22 cellular contexts compared by ENCODE assay signal in genomic region chr3:172582712-172583111, GRCh38. TPM values are rescaled to one million over a fixed set of nuclear protein-coding genes. Genes with fewer than 3 reads are reported as not detected.
DNase-seq lines count a peak whose midpoint lies in the region; ATAC-seq and TF ChIP-seq lines count a peak whose summit lies in the region.
"Had no signal": no experiment of that assay in that cellular context is flagged by ENCODE, and none has a peak within 500 bp of the region (broad histone marks: within the 10 kb centered on the region; RNA-seq: fewer than 3 reads in every experiment).

No MANE protein-coding gene starts in this region.

- TF ChIP-seq CTCF in fibroblast of mammary gland (conservative IDR thresholded peaks at IDR 0.05; ENCODE audit: control insufficient read depth, insufficient read depth, low read depth, low read length) (no peak), coronary artery (IDR thresholded peaks at IDR 0.05) (no peak), sigmoid colon (IDR thresholded peaks at IDR 0.05) (no peak)

- H3K36me3 ChIP-seq in sigmoid colon, result no peaks in the 10 kb centered on the region

- peaks cover 0 to 8% (median 4%) of the 10 kb centered on the region in 4 donors for H3K4me1 ChIP-seq in sigmoid colon

- TF ChIP-seq POLR2A in sigmoid colon (IDR thresholded peaks at IDR 0.05), result no peak

- no peaks in the 10 kb centered on the region for H3K27me3 Mint-ChIP-seq in stimulated activated naive CD8-positive, alpha-beta T cell treated with anti-CD3 and anti-CD28 coated beads, Interleukin-15, Interleukin-2, amounts not matched to agents 100 ng/mL and 50 ng/mL, for 24 hours
- H3K27me3 Mint-ChIP-seq in stimulated activated naive CD8-positive, alpha-beta T cell treated with anti-CD3 and anti-CD28 coated beads, Interleukin-15, amount 100 ng/mL, for 72 hours, result no peaks in the 10 kb centered on the region
- no peaks in the 10 kb centered on the region for H3K27me3 Mint-ChIP-seq in activated naive CD8-positive, alpha-beta T cell treated with anti-CD3 and anti-CD28 coated beads, Interleukin-2, amount 50 U/mL, for 24 hours
- H3K27me3 Mint-ChIP-seq: activated CD4-positive, alpha-beta T cell treated with anti-CD3 and anti-CD28 coated beads for 36 hours; CD8-positive, alpha-beta memory T cell; dendritic cell treated with granulocyte-macrophage colony-stimulating factor and Interleukin-4, amounts not matched to agents 40 ng/mL and 50 ng/mL, for 4 days had no signal

- H3K36me3 Mint-ChIP-seq in stimulated activated naive CD8-positive, alpha-beta T cell treated with anti-CD3 and anti-CD28 coated beads, Interleukin-15, Interleukin-2, amounts not matched to agents 100 ng/mL and 50 ng/mL, for 24 hours (ENCODE audit: low read depth), result peaks cover 5% of the 10 kb centered on the region
- peaks cover 3% of the 10 kb centered on the region for H3K36me3 Mint-ChIP-seq in activated naive CD8-positive, alpha-beta T cell treated with anti-CD3 and anti-CD28 coated beads, Interleukin-2, amount 50 U/mL, for 24 hours (ENCODE audit: low read depth)
- H3K36me3 Mint-ChIP-seq: brain; stimulated activated effector memory CD8-positive, alpha-beta T cell treated with anti-CD3 and anti-CD28 coated beads, Interleukin-12 subunit alpha, Interleukin-12 subunit beta, amount 100 ng/mL, for 72 hours had no signal

- H3K9me3 ChIP-seq in sigmoid colon, result no peaks in the 10 kb centered on the region
- H3K9me3 ChIP-seq: SK-N-SH had no signal

- intact Hi-C loops in sigmoid colon (cut with DNase I), result no loop called here

- H3K4me3 Mint-ChIP-seq in stimulated activated naive CD8-positive, alpha-beta T cell treated with anti-CD3 and anti-CD28 coated beads, Interleukin-15, Interleukin-2, amounts not matched to agents 100 ng/mL and 50 ng/mL, for 24 hours, result no peak overlapping the region
- H3K4me3 Mint-ChIP-seq in stimulated activated naive CD8-positive, alpha-beta T cell treated with anti-CD3 and anti-CD28 coated beads, Interleukin-15, amount 100 ng/mL, for 72 hours, result no peak overlapping the region
- no peak overlapping the region for H3K4me3 Mint-ChIP-seq in activated naive CD8-positive, alpha-beta T cell treated with anti-CD3 and anti-CD28 coated beads, Interleukin-2, amount 50 U/mL, for 24 hours
- H3K4me3 Mint-ChIP-seq: activated CD4-positive, alpha-beta T cell treated with anti-CD3 and anti-CD28 coated beads for 36 hours; brain; CD8-positive, alpha-beta memory T cell; dendritic cell treated with granulocyte-macrophage colony-stimulating factor and Interleukin-4, amounts not matched to agents 40 ng/mL and 50 ng/mL, for 4 days; stimulated activated effector memory CD8-positive, alpha-beta T cell treated with anti-CD3 and anti-CD28 coated beads, Interleukin-12 subunit alpha, Interleukin-12 subunit beta, amount 100 ng/mL, for 72 hours had no signal

- no peaks in the 10 kb centered on the region for H3K27me3 ChIP-seq in sigmoid colon

- H3K4me3 ChIP-seq in fibroblast of mammary gland (ENCODE audit: control insufficient read depth, low read depth, low read length) (no peak overlapping the region), coronary artery (no peak overlapping the region), sigmoid colon (no peak overlapping the region)

- peaks cover 94% of the 10 kb centered on the region for H3K4me1 Mint-ChIP-seq in stimulated activated naive CD8-positive, alpha-beta T cell treated with anti-CD3 and anti-CD28 coated beads, Interleukin-15, Interleukin-2, amounts not matched to agents 100 ng/mL and 50 ng/mL, for 24 hours (ENCODE audit: low read depth)
- H3K4me1 Mint-ChIP-seq in stimulated activated naive CD8-positive, alpha-beta T cell treated with anti-CD3 and anti-CD28 coated beads, Interleukin-15, amount 100 ng/mL, for 72 hours, result peaks cover 100% of the 10 kb centered on the region
- H3K4me1 Mint-ChIP-seq in activated naive CD8-positive, alpha-beta T cell treated with anti-CD3 and anti-CD28 coated beads, Interleukin-2, amount 50 U/mL, for 24 hours, result peaks cover 95% of the 10 kb centered on the region

- peak overlapping the region; percentile 93 for H3K27ac Mint-ChIP-seq in stimulated activated naive CD8-positive, alpha-beta T cell treated with anti-CD3 and anti-CD28 coated beads, Interleukin-15, Interleukin-2, amounts not matched to agents 100 ng/mL and 50 ng/mL, for 24 hours
- no peak overlapping the region for H3K27ac Mint-ChIP-seq in stimulated activated naive CD8-positive, alpha-beta T cell treated with anti-CD3 and anti-CD28 coated beads, Interleukin-15, amount 100 ng/mL, for 72 hours
- H3K27ac Mint-ChIP-seq in activated naive CD8-positive, alpha-beta T cell treated with anti-CD3 and anti-CD28 coated beads, Interleukin-2, amount 50 U/mL, for 24 hours, result peak overlapping the region; percentile 89
- H3K27ac Mint-ChIP-seq: dendritic cell treated with granulocyte-macrophage colony-stimulating factor and Interleukin-4, amounts not matched to agents 40 ng/mL and 50 ng/mL, for 4 days had no signal

- WGBS in sigmoid colon, 2 donors, result 85 to 89% methylated on average over 1 of the region's 1 CpG

- TF ChIP-seq EP300 in sigmoid colon (IDR thresholded peaks at IDR 0.05), result no peak

- no peaks in the 10 kb centered on the region for H3K9me3 Mint-ChIP-seq in stimulated activated naive CD8-positive, alpha-beta T cell treated with anti-CD3 and anti-CD28 coated beads, Interleukin-15, Interleukin-2, amounts not matched to agents 100 ng/mL and 50 ng/mL, for 24 hours
- H3K9me3 Mint-ChIP-seq in stimulated activated naive CD8-positive, alpha-beta T cell treated with anti-CD3 and anti-CD28 coated beads, Interleukin-15, amount 100 ng/mL, for 72 hours, result no peaks in the 10 kb centered on the region
- no peaks in the 10 kb centered on the region for H3K9me3 Mint-ChIP-seq in activated naive CD8-positive, alpha-beta T cell treated with anti-CD3 and anti-CD28 coated beads, Interleukin-2, amount 50 U/mL, for 24 hours
- H3K9me3 Mint-ChIP-seq: CD8-positive, alpha-beta memory T cell; dendritic cell treated with granulocyte-macrophage colony-stimulating factor and Interleukin-4, amounts not matched to agents 40 ng/mL and 50 ng/mL, for 4 days; stimulated activated effector memory CD8-positive, alpha-beta T cell treated with anti-CD3 and anti-CD28 coated beads, Interleukin-12 subunit alpha, Interleukin-12 subunit beta, amount 100 ng/mL, for 72 hours had no signal

- H3K27ac ChIP-seq in coronary artery (no peak overlapping the region), sigmoid colon (no peak overlapping the region)

- ATAC-seq in stimulated activated naive CD8-positive, alpha-beta T cell treated with anti-CD3 and anti-CD28 coated beads, Interleukin-15, amount 100 ng/mL, for 72 hours, result no peak
- no peak for ATAC-seq in activated naive CD8-positive, alpha-beta T cell treated with anti-CD3 and anti-CD28 coated beads, Interleukin-2, amount 50 U/mL, for 24 hours
- no peak for ATAC-seq in GM21825 (IDR thresholded peaks at IDR 0.05; ENCODE audit: unreplicated experiment)
- ATAC-seq: left ventricle myocardium superior had no signal

- no peak for DNase-seq in stimulated activated naive CD8-positive, alpha-beta T cell treated with anti-CD3 and anti-CD28 coated beads, Interleukin-15, amount 100 ng/mL, for 72 hours
- no peak for DNase-seq in activated naive CD8-positive, alpha-beta T cell treated with anti-CD3 and anti-CD28 coated beads, Interleukin-2, amount 50 U/mL, for 24 hours
- peak; percentile 72 for DNase-seq in fibroblast of mammary gland (ENCODE audit: low read depth)
- no peak for DNase-seq in coronary artery (ENCODE audit: low spot score)
- no peak for DNase-seq in cerebellar cortex (ENCODE audit: low spot score)
- no peak for DNase-seq in sigmoid colon
- DNase-seq: activated CD4-positive, alpha-beta T cell treated with anti-CD3 and anti-CD28 coated beads for 36 hours; activated naive CD4-positive, alpha-beta T cell treated with Interleukin-2 at 50 U/mL for 16 hours; CD8-positive, alpha-beta memory T cell; DMS53; head of caudate nucleus; KG1; left ventricle myocardium superior; NCI-H2029; NK-92 treated with Interleukin-12 subunit alpha and Interleukin-12 subunit beta, amount 100 ng/mL, for 24 hours; retina; SK-N-SH had no signal

RNA-seq across cellular contexts. Expression of gene TNFSF10, which starts 59.5 kb away (rescaled TPM):
- total RNA-seq in sigmoid colon, result 10 to 100 TPM; 17.9 to 36.4 (median 29.9) TPM
- 10 to 100 TPM; 37.8 to 76.8 (median 51.1) TPM for polyA plus RNA-seq in sigmoid colon

Comparison
In these comparisons a context has a peak if more than half of its experiments do, and no peak if none do; other contexts are left out.
1. H3K27ac Mint-ChIP-seq: peak in stimulated activated naive CD8-positive, alpha-beta T cell treated with anti-CD3 and anti-CD28 coated beads, Interleukin-15, Interleukin-2, amounts not matched to agents 100 ng/mL and 50 ng/mL, for 24 hours (single experiment) and activated naive CD8-positive, alpha-beta T cell treated with anti-CD3 and anti-CD28 coated beads, Interleukin-2, amount 50 U/mL, for 24 hours (single experiment); none in stimulated activated naive CD8-positive, alpha-beta T cell treated with anti-CD3 and anti-CD28 coated beads, Interleukin-15, amount 100 ng/mL, for 72 hours (0 of 2).